23 cellular contexts compared by ENCODE assay signal in the genomic region with DNA sequence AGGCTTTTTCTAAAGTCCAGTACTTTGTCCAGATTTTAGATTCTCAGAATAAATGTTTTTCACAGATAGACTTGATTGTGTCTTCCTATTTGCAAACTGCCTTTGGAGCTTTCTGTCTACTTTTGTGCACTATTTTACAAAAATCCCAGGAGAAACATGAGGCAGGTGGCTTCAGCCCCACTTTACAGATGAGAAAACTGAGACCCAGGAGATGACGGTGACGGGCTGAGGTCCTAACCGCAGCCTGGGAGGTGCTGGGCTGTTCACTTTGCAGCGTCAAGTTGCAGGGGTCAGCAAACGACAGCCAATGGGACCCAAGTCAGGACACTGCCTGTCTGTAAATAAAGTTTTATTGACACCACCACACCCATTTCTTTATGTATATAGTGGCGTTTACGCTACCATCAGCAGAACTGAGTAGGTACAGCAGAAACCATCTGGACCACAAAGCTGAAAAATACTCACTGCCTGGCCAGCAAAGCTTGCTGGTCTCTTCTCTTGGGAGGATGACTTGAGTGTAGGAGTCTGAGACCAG. TPM values are rescaled to one million over a fixed set of nuclear protein-coding genes. Genes with fewer than 3 reads are reported as not detected.
DNase-seq lines count a peak whose midpoint lies in the region; ATAC-seq, FAIRE-seq and TF ChIP-seq lines count a peak whose summit lies in the region.
"Had no signal": no experiment of that assay in that cellular context is flagged by ENCODE, and none has a peak within 500 bp of the region (broad histone marks: within the 10 kb centered on the region; RNA-seq: fewer than 3 reads in every experiment).

No MANE protein-coding gene starts in this region.

- no peaks in the 10 kb centered on the region for H3K27me3 ChIP-seq in neuronal stem cell (ENCODE audit: control insufficient read depth in 3 of 3, insufficient read depth in 3 of 3, low read depth in 1 of 3, low read length in 3 of 3)

- TF ChIP-seq CTCF in natural killer cell (IDR thresholded peaks at IDR 0.05): no peak

- no peak overlapping the region for H2AFZ ChIP-seq in neuronal stem cell (ENCODE audit: low read length)
- H2AFZ ChIP-seq: GM23338 had no signal

- intact Hi-C loops in natural killer cell (cut with micrococcal nuclease): no loop called here

- no peak overlapping the region for H3K4me3 ChIP-seq in neuronal stem cell (ENCODE audit: low read length in 2 of 2)
- H3K4me3 ChIP-seq: GM23338 had no signal

- H3K27ac Mint-ChIP-seq in natural killer cell treated with Interleukin-12 subunit alpha and Interleukin-12 subunit beta and Interleukin-15 and Interleukin-18, amount 100 ng/mL, for 72 hours: no peak overlapping the region
- H3K27ac Mint-ChIP-seq in natural killer cell: no peak overlapping the region
- H3K27ac Mint-ChIP-seq: CD4-positive, alpha-beta memory T cell; GM23338; HFFc6; IgD-negative memory B cell had no signal

- no peaks in the 10 kb centered on the region for H3K4me1 ChIP-seq in neuronal stem cell (ENCODE audit: control insufficient read depth in 2 of 2, insufficient read depth in 1 of 2, low read depth in 1 of 2, low read length in 2 of 2)

- H3K23ac ChIP-seq in neuronal stem cell (ENCODE audit: low read depth, low read length, poor library complexity): no peak overlapping the region

- no peak overlapping the region for H3K27ac ChIP-seq in neuronal stem cell (replicated peaks; ENCODE audit: low read length)
- H3K27ac ChIP-seq: C4-2B had no signal

- H4K8ac ChIP-seq in neuronal stem cell (ENCODE audit: low read depth, low read length): no peak overlapping the region

- H3K4me1 Mint-ChIP-seq in natural killer cell treated with Interleukin-12 subunit alpha and Interleukin-12 subunit beta and Interleukin-15 and Interleukin-18, amount 100 ng/mL, for 72 hours (ENCODE audit: low read depth in 2 of 2): no peaks in the 10 kb centered on the region
- H3K4me1 Mint-ChIP-seq in natural killer cell: no peaks in the 10 kb centered on the region
- H3K4me1 Mint-ChIP-seq: CD4-positive, alpha-beta memory T cell; IgD-negative memory B cell had no signal

- ATAC-seq in natural killer cell treated with Interleukin-12 subunit alpha and Interleukin-12 subunit beta and Interleukin-15 and Interleukin-18, amount 100 ng/mL, for 72 hours: no peak
- ATAC-seq in natural killer cell: no peak
- ATAC-seq: GM23338 had no signal

- no peak overlapping the region for H3K4me2 ChIP-seq in neuronal stem cell (ENCODE audit: insufficient read depth, low read length, poor library complexity, severe bottlenecking)
- H3K4me2 ChIP-seq: GM23338 had no signal

- H2BK15ac ChIP-seq in neuronal stem cell (ENCODE audit: low read length): no peak overlapping the region

- peaks cover 4% of the 10 kb centered on the region for H3K79me1 ChIP-seq in neuronal stem cell (ENCODE audit: low read depth, low read length)

- no peaks in the 10 kb centered on the region for H3K36me3 Mint-ChIP-seq in natural killer cell treated with Interleukin-12 subunit alpha and Interleukin-12 subunit beta and Interleukin-15 and Interleukin-18, amount 100 ng/mL, for 72 hours
- H3K36me3 Mint-ChIP-seq in natural killer cell: no peaks in the 10 kb centered on the region
- H3K36me3 Mint-ChIP-seq: CD4-positive, alpha-beta memory T cell; IgD-negative memory B cell had no signal

- H4K91ac ChIP-seq in neuronal stem cell (ENCODE audit: low read depth, low read length, poor library complexity): no peak overlapping the region

- peak; percentile 31 for DNase-seq in natural killer cell treated with Interleukin-12 subunit alpha and Interleukin-12 subunit beta and Interleukin-15 and Interleukin-18, amount 100 ng/mL, for 72 hours (ENCODE audit: low spot score)
- DNase-seq in natural killer cell (no peak), frontal cortex (ENCODE audit: low spot score in 2 of 2) (no peak), neuronal stem cell (ENCODE audit: low spot score) (no peak), NCI-H226 (no peak), islet precursor cell (no peak), NCI-H2171 treated with DMSO at 0.1 percent for 48 hours (lab: John Stamatoyannopoulos, UW) (no peak)
- DNase-seq: ACHN; AML-193; CD4-positive, alpha-beta memory T cell; DMS153; DMS79; GDM1; HCEC 1CT; HFFc6 had no signal

- no peak overlapping the region for H3K14ac ChIP-seq in neuronal stem cell (ENCODE audit: low read length)

- H2BK12ac ChIP-seq in neuronal stem cell (ENCODE audit: low read length): no peak overlapping the region

- no peak overlapping the region for H2BK120ac ChIP-seq in neuronal stem cell (ENCODE audit: low read depth, low read length)

- peak; percentile 15 for FAIRE-seq in frontal cortex (lab: Jason Lieb, UNC)
- FAIRE-seq: H54, HTR-8/SVneo had no signal

- WGBS in neuronal stem cell (ENCODE audit: extremely low coverage in 2 of 2, insufficient read length in 2 of 2, insufficient replicate concordance in 1 of 2), 2 donors: no CpG with 5 or more reads among the region's 7 CpGs

- H3K9me3 Mint-ChIP-seq in natural killer cell treated with Interleukin-12 subunit alpha and Interleukin-12 subunit beta and Interleukin-15 and Interleukin-18, amount 100 ng/mL, for 72 hours: no peaks in the 10 kb centered on the region
- H3K9me3 Mint-ChIP-seq in natural killer cell: no peaks in the 10 kb centered on the region
- H3K9me3 Mint-ChIP-seq: CD4-positive, alpha-beta memory T cell; GM23338; HFFc6; IgD-negative memory B cell had no signal

- no peak overlapping the region for H2AK5ac ChIP-seq in neuronal stem cell (ENCODE audit: low read depth, low read length)

- peak overlapping the region; percentile 50 for H3K9ac ChIP-seq in neuronal stem cell (ENCODE audit: low read depth, low read length, poor library complexity)

- no peak overlapping the region for H2BK5ac ChIP-seq in neuronal stem cell (ENCODE audit: low read length)

- H3K4ac ChIP-seq in neuronal stem cell (ENCODE audit: low read length): no peak overlapping the region

- H3K18ac ChIP-seq in neuronal stem cell (ENCODE audit: low read length): no peak overlapping the region

- H3K36me3 ChIP-seq in neuronal stem cell (replicated peaks in 1 of 2; ENCODE audit: control insufficient read depth in 2 of 2, insufficient read depth in 2 of 2, low read length in 2 of 2): peaks cover 34 to 65% of the 10 kb centered on the region in 2 donors

- no peaks in the 10 kb centered on the region for H3K27me3 Mint-ChIP-seq in natural killer cell treated with Interleukin-12 subunit alpha and Interleukin-12 subunit beta and Interleukin-15 and Interleukin-18, amount 100 ng/mL, for 72 hours
- no peaks in the 10 kb centered on the region for H3K27me3 Mint-ChIP-seq in natural killer cell (ENCODE audit: low read depth in 2 of 2)
- H3K27me3 Mint-ChIP-seq: CD4-positive, alpha-beta memory T cell; IgD-negative memory B cell had no signal

- H3K9me3 ChIP-seq in neuronal stem cell (replicated peaks in 1 of 2; ENCODE audit: control insufficient read depth in 2 of 2, insufficient read depth in 1 of 2, low read depth in 1 of 2, low read length in 2 of 2): peaks cover 0 to 2% of the 10 kb centered on the region in 2 donors

- no peak overlapping the region for H3K4me3 Mint-ChIP-seq in natural killer cell treated with Interleukin-12 subunit alpha and Interleukin-12 subunit beta and Interleukin-15 and Interleukin-18, amount 100 ng/mL, for 72 hours
- no peak overlapping the region for H3K4me3 Mint-ChIP-seq in natural killer cell
- H3K4me3 Mint-ChIP-seq: CD4-positive, alpha-beta memory T cell; GM23338; HFFc6; IgD-negative memory B cell had no signal

RNA-seq across cellular contexts. Expression of a gene that starts 6.8 kb away (rescaled TPM):
- 10 to 100 TPM; 57.0 to 63.1 TPM for total RNA-seq in natural killer cell treated with Interleukin-12 subunit alpha and Interleukin-12 subunit beta and Interleukin-15 and Interleukin-18, amount 100 ng/mL, for 72 hours
- 10 to 100 TPM; 68.0 to 73.5 (median 68.1) TPM for total RNA-seq in natural killer cell
- 24.5 TPM for total RNA-seq in frontal cortex
- 17.8 TPM for polyA plus RNA-seq in neuronal stem cell (2013, experiment 1 of 2)
- polyA plus RNA-seq in neuronal stem cell (2013, experiment 2 of 2): 18.4 TPM

RNA-seq across cellular contexts. Expression of a gene that starts 52.9 kb away (rescaled TPM):
- total RNA-seq in natural killer cell treated with Interleukin-12 subunit alpha and Interleukin-12 subunit beta and Interleukin-15 and Interleukin-18, amount 100 ng/mL, for 72 hours: 100 to 1,000 TPM in 1 of 2 donors, 10 to 100 TPM in 1; 75.5 to 201 TPM
- 1 to 10 TPM; 2.8 to 4.6 (median 4.1) TPM for total RNA-seq in natural killer cell
- total RNA-seq in frontal cortex: 6.9 TPM
- 49.0 TPM for polyA plus RNA-seq in neuronal stem cell (2013, experiment 1 of 2)
- 51.0 TPM for polyA plus RNA-seq in neuronal stem cell (2013, experiment 2 of 2)
- polyA plus RNA-seq: IgD-negative memory B cell had no signal

RNA-seq across cellular contexts. Expression of a gene that starts 59.5 kb away (rescaled TPM):
- total RNA-seq in natural killer cell treated with Interleukin-12 subunit alpha and Interleukin-12 subunit beta and Interleukin-15 and Interleukin-18, amount 100 ng/mL, for 72 hours: 1 to 10 TPM; 1.6 to 2.2 TPM
- total RNA-seq in natural killer cell (10 to 100 TPM in 1 of 3 donors, 1 to 10 TPM in 2; 5.9 to 13.0 (median 8.8) TPM), frontal cortex (not detected)
- not detected for polyA plus RNA-seq in neuronal stem cell (2013, experiment 1 of 2)
- polyA plus RNA-seq in neuronal stem cell (2013, experiment 2 of 2): not detected
- total RNA-seq: A172, Daoy, GM23338, HFFc6 had no signal
- polyA plus RNA-seq: BJ, GM23338 had no signal
